ENCODE assay signal across 33 cellular contexts in genomic region chr2:29804671-29805070, GRCh38.
"Had no signal": no experiment of that assay in that cellular context is flagged by ENCODE, and none has a peak within 500 bp of the region (broad histone marks: within the 10 kb centered on the region; RNA-seq: fewer than 3 reads in every experiment).

No MANE protein-coding gene starts in this region.

- DNase-seq: activated effector memory CD4-positive, alpha-beta T cell treated with anti-CD3 and anti-CD28 coated beads, Interleukin-2, amount 50 U/mL, for 16 hours; activated effector memory CD4-positive, alpha-beta T cell treated with Interleukin-2 at 50 U/mL for 16 hours; activated gamma-delta T cell; activated gamma-delta T cell treated with Interleukin-2 at 50 U/mL for 16 hours; activated naive CD4-positive, alpha-beta T cell; activated naive CD4-positive, alpha-beta T cell treated with anti-CD3 and anti-CD28 coated beads for 36 hours; activated naive CD4-positive, alpha-beta T cell treated with anti-CD3 and anti-CD28 coated beads, Interleukin-2, amount 10 ng/mL, durations not matched to agents 7 days and 5 days; activated naive CD4-positive, alpha-beta T cell treated with anti-CD3 and anti-CD28 coated beads, Interleukin-2, amount 50 U/mL, for 16 hours; activated naive CD4-positive, alpha-beta T cell treated with Interleukin-2 at 50 U/mL for 16 hours; activated naive CD8-positive, alpha-beta T cell treated with anti-CD3 and anti-CD28 coated beads for 36 hours; activated naive CD8-positive, alpha-beta T cell treated with anti-CD3 and anti-CD28 coated beads, Interleukin-2, amount 10 ng/mL, durations not matched to agents 7 days and 5 days; activated naive CD8-positive, alpha-beta T cell treated with anti-CD3 and anti-CD28 coated beads, Interleukin-2, amount 50 U/mL, for 24 hours; activated T-cell treated with anti-CD3 and anti-CD28 coated beads, Interleukin-2, amount 50 U/mL, for 24 hours; activated T-cell treated with anti-CD3 and anti-CD28 coated beads, Interleukin-2, amount 50 U/mL, for 4 hours; activated T-cell treated with anti-CD3 and anti-CD28 coated beads, Interleukin-2, amount 50 U/mL, for 48 hours; activated T-cell treated with anti-CD3 and anti-CD28 coated beads, Interleukin-2, amount 50 U/mL, for 72 hours; adrenal gland; amniotic stem cell; amygdala; anterior cingulate cortex; aorta; body of pancreas; brain microvascular endothelial cell; caudate nucleus; central memory CD4-positive, alpha-beta T cell; cerebellar nuclear complex had no signal

- H3K27me3 ChIP-seq: adrenal gland, ascending aorta, body of pancreas, brain microvascular endothelial cell, breast epithelium had no signal

- H3K36me3 ChIP-seq: adrenal gland, ascending aorta, brain microvascular endothelial cell, breast epithelium, cardiac muscle cell had no signal

- FAIRE-seq: astrocyte, bronchial epithelial cell had no signal

- H3K4me3 ChIP-seq: adrenal gland, ascending aorta, body of pancreas, breast epithelium, cardiac muscle cell had no signal

- H3K4me1 ChIP-seq: adrenal gland, ascending aorta, body of pancreas, breast epithelium had no signal

- H3K27ac ChIP-seq: adrenal gland, ascending aorta, body of pancreas, brain microvascular endothelial cell, breast epithelium, cardiac muscle cell had no signal

- ATAC-seq: activated naive CD4-positive, alpha-beta T cell treated with anti-CD3 and anti-CD28 coated beads, Interleukin-2, amount 50 U/mL, for 72 hours; activated naive CD8-positive, alpha-beta T cell treated with anti-CD3 and anti-CD28 coated beads, Interleukin-2, amount 50 U/mL, for 24 hours; activated T-cell treated with anti-CD3 and anti-CD28 coated beads, Interleukin-2, amount 50 U/mL, for 4 hours; activated T-cell treated with anti-CD3 and anti-CD28 coated beads, Interleukin-2, amount 50 U/mL, for 72 hours; activated T-helper 17 cell treated with anti-CD3 and anti-CD28 coated beads, Interleukin-2, amount 50 U/mL, for 72 hours; body of pancreas had no signal

- H3K9me3 ChIP-seq: adrenal gland, ascending aorta, body of pancreas, breast epithelium had no signal
